In genomic region chr6:158357570-158358216, GRCh38 we compare ENCODE assay signal across 13 cellular contexts. TPM values are rescaled to one million over a fixed set of nuclear protein-coding genes. Genes with fewer than 3 reads are reported as not detected.
DNase-seq lines count a peak whose midpoint lies in the region; ATAC-seq and TF ChIP-seq lines count a peak whose summit lies in the region.
"Had no signal": no experiment of that assay in that cellular context is flagged by ENCODE, and none has a peak within 500 bp of the region (broad histone marks: within the 10 kb centered on the region; RNA-seq: fewer than 3 reads in every experiment).

No MANE protein-coding gene starts in this region.

- H3K27ac ChIP-seq in CD4-positive, CD25-positive, alpha-beta regulatory T cell (ENCODE audit: insufficient read depth, low read length, poor library complexity, severe bottlenecking): no peak overlapping the region
- no peak overlapping the region for H3K27ac ChIP-seq in upper lobe of left lung
- no peak overlapping the region for H3K27ac ChIP-seq in aorta (ENCODE audit: low read depth in 1 of 2, low read length in 2 of 2)
- H3K27ac ChIP-seq: C4-2B had no signal

- intact Hi-C loops in activated T-helper 1 cell treated with anti-CD3 and anti-CD28 coated beads, Interleukin-12 subunit alpha, Interleukin-12 subunit beta, Interleukin-2, Interleukin-4 antibody, amounts not matched to agents 30 ng/mL and 10 ng/mL and 1 ng/mL, durations not matched to agents 14 hours and 24 hours and 36 hours (cut with micrococcal nuclease): no loop called here
- intact Hi-C loops in aorta (cut with DNase I): no loop called here

- 84 to 88% methylated on average over 7 of the region's 7 CpGs for WGBS in upper lobe of left lung, 2 donors
- WGBS in aorta, 2 donors: 83 to 88% methylated on average over 7 of the region's 7 CpGs

- peak; percentile 34 to 44 for ATAC-seq in CD4-positive, CD25-positive, alpha-beta regulatory T cell (ENCODE audit: low read depth in 2 of 2)
- ATAC-seq in GM18873 (IDR thresholded peaks at IDR 0.05; ENCODE audit: low FRiP score, unreplicated experiment): peak; percentile 52
- ATAC-seq in HG02884 (IDR thresholded peaks at IDR 0.05; ENCODE audit: unreplicated experiment): peak; percentile 89
- no peak for ATAC-seq in upper lobe of left lung (ENCODE audit: low FRiP score in 2 of 2)
- no peak for ATAC-seq in aorta (ENCODE audit: low FRiP score)
- ATAC-seq: left lobe of liver had no signal

- no peaks in the 10 kb centered on the region for H3K36me3 ChIP-seq in CD4-positive, CD25-positive, alpha-beta regulatory T cell (ENCODE audit: control insufficient read depth, insufficient read depth, low read length)
- H3K36me3 ChIP-seq in upper lobe of left lung (no peaks in the 10 kb centered on the region), aorta (ENCODE audit: control insufficient read depth in 1 of 2, insufficient read depth in 2 of 2, low read length in 1 of 2) (no peaks in the 10 kb centered on the region)

- peak overlapping the region; percentile 49 for H3K4me3 ChIP-seq in CD4-positive, CD25-positive, alpha-beta regulatory T cell (ENCODE audit: low read depth, low read length)
- H3K4me3 ChIP-seq in upper lobe of left lung: no peak overlapping the region
- H3K4me3 ChIP-seq in aorta (ENCODE audit: low read length in 2 of 2): no peak overlapping the region
- H3K4me3 ChIP-seq: skin epidermis had no signal

- no peaks in the 10 kb centered on the region for H3K9me3 Mint-ChIP-seq in CD4-positive, CD25-positive, alpha-beta regulatory T cell
- no peaks in the 10 kb centered on the region for H3K9me3 Mint-ChIP-seq in activated T-helper 1 cell treated with anti-CD3 and anti-CD28 coated beads, Interleukin-12 subunit alpha, Interleukin-12 subunit beta, Interleukin-2, Interleukin-4 antibody, amounts not matched to agents 30 ng/mL and 10 ng/mL and 1 ng/mL, durations not matched to agents 14 hours and 24 hours and 36 hours

- H3K36me3 Mint-ChIP-seq in CD4-positive, CD25-positive, alpha-beta regulatory T cell: no peaks in the 10 kb centered on the region
- H3K36me3 Mint-ChIP-seq in activated T-helper 1 cell treated with anti-CD3 and anti-CD28 coated beads, Interleukin-12 subunit alpha, Interleukin-12 subunit beta, Interleukin-2, Interleukin-4 antibody, amounts not matched to agents 30 ng/mL and 10 ng/mL and 1 ng/mL, durations not matched to agents 14 hours and 24 hours and 36 hours (ENCODE audit: low read depth): no peaks in the 10 kb centered on the region

- TF ChIP-seq POLR2A in upper lobe of left lung (IDR thresholded peaks at IDR 0.05): no peak

- TF ChIP-seq EP300 in upper lobe of left lung (IDR thresholded peaks at IDR 0.05): no peak

- H3K9me3 ChIP-seq in CD4-positive, CD25-positive, alpha-beta regulatory T cell (ENCODE audit: control insufficient read depth in 2 of 2, low read length in 2 of 2): no peaks in the 10 kb centered on the region
- no peaks in the 10 kb centered on the region for H3K9me3 ChIP-seq in upper lobe of left lung
- no peaks in the 10 kb centered on the region for H3K9me3 ChIP-seq in aorta (ENCODE audit: control insufficient read depth, low read length)

- peak overlapping the region in 3 of 4 donors; percentile 12 to 61 (median 29) for H3K4me3 Mint-ChIP-seq in CD4-positive, CD25-positive, alpha-beta regulatory T cell
- no peak overlapping the region for H3K4me3 Mint-ChIP-seq in activated T-helper 1 cell treated with anti-CD3 and anti-CD28 coated beads, Interleukin-12 subunit alpha, Interleukin-12 subunit beta, Interleukin-2, Interleukin-4 antibody, amounts not matched to agents 30 ng/mL and 10 ng/mL and 1 ng/mL, durations not matched to agents 14 hours and 24 hours and 36 hours

- no peaks in the 10 kb centered on the region for H3K27me3 ChIP-seq in CD4-positive, CD25-positive, alpha-beta regulatory T cell (ENCODE audit: control insufficient read depth, insufficient read depth, low read length)
- H3K27me3 ChIP-seq in upper lobe of left lung (no peaks in the 10 kb centered on the region), aorta (ENCODE audit: control insufficient read depth in 1 of 2, insufficient read depth in 2 of 2, low read length in 1 of 2) (no peaks in the 10 kb centered on the region)

- H3K27ac Mint-ChIP-seq in CD4-positive, CD25-positive, alpha-beta regulatory T cell: peak overlapping the region; percentile 66 to 92 (median 69)
- peak overlapping the region; percentile 32 for H3K27ac Mint-ChIP-seq in activated T-helper 1 cell treated with anti-CD3 and anti-CD28 coated beads, Interleukin-12 subunit alpha, Interleukin-12 subunit beta, Interleukin-2, Interleukin-4 antibody, amounts not matched to agents 30 ng/mL and 10 ng/mL and 1 ng/mL, durations not matched to agents 14 hours and 24 hours and 36 hours

- H3K27me3 Mint-ChIP-seq in CD4-positive, CD25-positive, alpha-beta regulatory T cell: no peaks in the 10 kb centered on the region
- H3K27me3 Mint-ChIP-seq in activated T-helper 1 cell treated with anti-CD3 and anti-CD28 coated beads, Interleukin-12 subunit alpha, Interleukin-12 subunit beta, Interleukin-2, Interleukin-4 antibody, amounts not matched to agents 30 ng/mL and 10 ng/mL and 1 ng/mL, durations not matched to agents 14 hours and 24 hours and 36 hours (ENCODE audit: insufficient read depth): no peaks in the 10 kb centered on the region

- H3K4me1 Mint-ChIP-seq in CD4-positive, CD25-positive, alpha-beta regulatory T cell: peaks cover 46 to 74% (median 54%) of the 10 kb centered on the region in 4 donors
- H3K4me1 Mint-ChIP-seq in activated T-helper 1 cell treated with anti-CD3 and anti-CD28 coated beads, Interleukin-12 subunit alpha, Interleukin-12 subunit beta, Interleukin-2, Interleukin-4 antibody, amounts not matched to agents 30 ng/mL and 10 ng/mL and 1 ng/mL, durations not matched to agents 14 hours and 24 hours and 36 hours (ENCODE audit: low read depth): peaks cover 24% of the 10 kb centered on the region

- H3K4me1 ChIP-seq in CD4-positive, CD25-positive, alpha-beta regulatory T cell (ENCODE audit: control insufficient read depth, insufficient read depth, low read length, poor library complexity, severe bottlenecking): peaks cover 26% of the 10 kb centered on the region
- H3K4me1 ChIP-seq in upper lobe of left lung (peaks cover 0 to 16% (median 3%) of the 10 kb centered on the region in 4 donors), aorta (ENCODE audit: control insufficient read depth in 1 of 2, insufficient read depth in 2 of 2, low read length in 2 of 2) (no peaks in the 10 kb centered on the region)

- no peak for TF ChIP-seq CTCF in upper lobe of left lung (IDR thresholded peaks at IDR 0.05)

- peak in 1 of 3 donors; percentile 38 for DNase-seq in CD4-positive, CD25-positive, alpha-beta regulatory T cell
- no peak for DNase-seq in activated T-helper 1 cell treated with anti-CD3 and anti-CD28 coated beads, Interleukin-12 subunit alpha, Interleukin-12 subunit beta, Interleukin-2, Interleukin-4 antibody, amounts not matched to agents 30 ng/mL and 10 ng/mL and 1 ng/mL, durations not matched to agents 14 hours and 24 hours and 36 hours (ENCODE audit: low spot score)
- DNase-seq in upper lobe of left lung (no peak), aorta (no peak), KG1 (lab: John Stamatoyannopoulos, UW) (no peak), GF-D8 (lab: John Stamatoyannopoulos, UW) (no peak)
- DNase-seq: effector memory CD4-positive, alpha-beta T cell; OCI-M1 had no signal

RNA-seq across cellular contexts. Expression of gene TULP4, which starts 45.4 kb away (rescaled TPM):
- 158 TPM for total RNA-seq in CD4-positive, CD25-positive, alpha-beta regulatory T cell
- polyA plus RNA-seq in CD4-positive, CD25-positive, alpha-beta regulatory T cell: 10 to 100 TPM; 43.3 to 57.8 (median 54.7) TPM
- total RNA-seq in activated T-helper 1 cell treated with anti-CD3 and anti-CD28 coated beads, Interleukin-12 subunit alpha, Interleukin-12 subunit beta, Interleukin-2, Interleukin-4 antibody, amounts not matched to agents 30 ng/mL and 10 ng/mL and 1 ng/mL, durations not matched to agents 14 hours and 24 hours and 36 hours: 21.9 and 26.5 TPM in 2 replicates
- total RNA-seq in upper lobe of left lung: 100 to 1,000 TPM in 2 of 6 donors, 10 to 100 TPM in 4; 78.7 to 150 (median 94.4) TPM
- total RNA-seq in aorta: 10 to 100 TPM; 63.4 to 86.1 TPM
- 10 to 100 TPM in 1 of 2 donors, 1 to 10 TPM in 1; 2.4 to 16.7 TPM for polyA plus RNA-seq in aorta

Comparison
In these comparisons a context has a peak if more than half of its experiments do, and no peak if none do; other contexts are left out.
1. ATAC-seq: peak in CD4-positive, CD25-positive, alpha-beta regulatory T cell (2 of 2), GM18873 (single experiment) and HG02884 (single experiment); none in upper lobe of left lung (0 of 2) and aorta (single experiment).